8 cellular contexts compared by ENCODE assay signal in the genomic region with DNA sequence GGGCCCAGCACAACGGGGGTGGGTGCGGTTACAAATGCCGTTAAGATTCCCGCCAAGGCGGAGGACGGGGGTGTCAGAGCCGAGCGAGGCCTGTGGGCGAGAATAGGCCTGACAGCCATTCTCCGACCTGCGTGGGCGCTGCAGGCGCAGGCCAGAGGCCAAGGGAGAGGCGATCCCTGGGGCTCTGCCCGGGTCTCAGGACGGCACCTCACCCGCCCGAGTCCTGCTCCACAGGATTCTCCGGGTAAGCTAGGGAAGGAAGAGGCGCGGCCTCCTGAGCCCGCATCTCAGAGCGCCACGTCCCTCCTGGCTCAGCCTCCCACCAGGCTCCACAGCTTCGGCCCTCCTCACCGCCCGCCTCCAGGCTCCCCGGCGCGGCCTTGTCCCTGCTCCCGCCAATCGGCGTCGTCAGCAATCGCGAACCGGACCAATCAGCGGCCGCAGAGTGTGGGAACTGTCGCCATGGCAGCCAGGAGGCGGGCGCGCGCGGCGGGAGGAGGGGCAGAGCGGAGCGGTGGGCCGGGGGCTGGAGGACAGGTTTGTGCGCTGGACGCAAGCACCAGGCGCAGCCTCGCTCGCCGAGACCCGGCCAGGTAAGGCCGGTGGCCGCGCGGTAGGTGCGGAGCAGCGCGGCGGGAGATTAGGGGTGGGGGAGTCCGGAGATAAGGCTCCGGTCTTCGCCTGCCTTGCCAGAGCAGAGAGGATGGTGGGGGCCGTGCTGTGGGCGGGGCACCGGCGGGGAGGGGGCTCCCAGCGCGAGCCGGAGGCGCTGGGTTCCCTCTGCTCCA. TPM values are rescaled to one million over a fixed set of nuclear protein-coding genes. Genes with fewer than 3 reads are reported as not detected.
DNase-seq lines count a peak whose midpoint lies in the region; ATAC-seq and TF ChIP-seq lines count a peak whose summit lies in the region.

TSS of gene NUCB2 (plus strand) at position 504 of the 788 bp plus-strand sequence. CDS start 18,585 bp downstream, outside the sequence.

- no peaks in the 10 kb centered on the region for H3K36me3 Mint-ChIP-seq in activated T-helper 17 cell treated with anti-CD3 and anti-CD28 coated beads, Interleukin-2, amount 50 U/mL, for 72 hours (ENCODE audit: low read depth)
- H3K36me3 Mint-ChIP-seq in naive thymus-derived CD4-positive, alpha-beta T cell: peaks cover 0 to 15% (median 0%) of the 10 kb centered on the region in 5 donors
- no peaks in the 10 kb centered on the region for H3K36me3 Mint-ChIP-seq in stimulated activated naive B cell treated with anti-CD40 and anti-IgM and Interleukin-4, amounts not matched to agents 10 μg/mL and 1 μg/mL and 100 μg/mL, for 72 hours

- CTCF ChIA-PET in RWPE1 (lab: Yijun Ruan, JAX): interaction anchor here (0.6 to 1.6 kb wide), 2 partner anchors 46 to 56 kb away, joined by 3 to 5 read pairs; no protein-coding TSS in a partner anchor
- CTCF ChIA-PET in naive thymus-derived CD4-positive, alpha-beta T cell (lab: Charles Lee): interaction anchor here (1.2 kb wide), 2 partner anchors 46 to 77 kb away, joined by 4 to 5 read pairs; no protein-coding TSS in a partner anchor

- no peaks in the 10 kb centered on the region for H3K36me3 ChIP-seq in fibroblast of lung (ENCODE audit: control insufficient read depth, insufficient read depth, low read length)
- H3K36me3 ChIP-seq in naive thymus-derived CD4-positive, alpha-beta T cell (ENCODE audit: control insufficient read depth in 2 of 3, insufficient read depth in 3 of 3, low read length in 3 of 3): peaks cover 0 to 7% (median 0%) of the 10 kb centered on the region in 3 experiments

- H3K4me3 ChIP-seq in LNCaP clone FGC (ENCODE audit: low read depth, low read length): peak within 1 kb of the TSS; percentile 72
- peak within 1 kb of the TSS; percentile 76 to 94 (median 86) for H3K4me3 ChIP-seq in fibroblast of lung (replicated peaks in 1 of 4; ENCODE audit: control extremely low read depth in 1 of 4, insufficient read depth in 1 of 4, low read depth in 3 of 4, low read length in 4 of 4)
- H3K4me3 ChIP-seq in naive thymus-derived CD4-positive, alpha-beta T cell (ENCODE audit: low read length): peak within 1 kb of the TSS; percentile 78

- intact Hi-C loops in naive thymus-derived CD4-positive, alpha-beta T cell (cut with micrococcal nuclease): loop anchor here (1.0 to 5.0 kb wide), 13 partner anchors 9 to 1121 kb away; partner anchors contain the start of genes GTF2H1 (in 2 of the 2), HPS5 (in 2 of the 2), RPS13 (in 2 of the 2) and C11orf58 (in 1 of the 2)

- H3K27me3 ChIP-seq in fibroblast of lung (ENCODE audit: control insufficient read depth, insufficient read depth, low read length): no peaks in the 10 kb centered on the region
- no peaks in the 10 kb centered on the region for H3K27me3 ChIP-seq in naive thymus-derived CD4-positive, alpha-beta T cell (ENCODE audit: control insufficient read depth in 2 of 2, insufficient read depth in 2 of 2, low read length in 2 of 2)

- H3K4me2 ChIP-seq in fibroblast of lung (ENCODE audit: extremely low read depth, insufficient read depth, low read length): peak within 1 kb of the TSS; percentile 91

- DNase-seq in Daoy (ENCODE audit: low read depth) (peak; percentile 98), GOT3 (lab: John Stamatoyannopoulos, UW) (peak; percentile 57), LNCaP clone FGC (ENCODE audit: low read depth) (peak; percentile 86), RWPE1 (ENCODE audit: low spot score) (peak; percentile 95), fibroblast of lung (ENCODE audit: low read depth in 2 of 2) (peak; percentile 94 to 96)
- peak; percentile 92 to 98 (median 95) for DNase-seq in naive thymus-derived CD4-positive, alpha-beta T cell
- peak; percentile 92 for DNase-seq in stimulated activated naive B cell treated with anti-CD40 and anti-IgM and Interleukin-4, amounts not matched to agents 10 μg/mL and 1 μg/mL and 100 μg/mL, for 72 hours

- H4K20me1 ChIP-seq in fibroblast of lung (ENCODE audit: control insufficient read depth, extremely low read depth, insufficient read depth, low read length): no peaks in the 10 kb centered on the region

- H3K27ac Mint-ChIP-seq in activated T-helper 17 cell treated with anti-CD3 and anti-CD28 coated beads, Interleukin-2, amount 50 U/mL, for 72 hours: peak within 1 kb of the TSS; percentile 21
- H3K27ac Mint-ChIP-seq in naive thymus-derived CD4-positive, alpha-beta T cell: peak within 1 kb of the TSS; percentile 88 to 93 (median 91)
- H3K27ac Mint-ChIP-seq in stimulated activated naive B cell treated with anti-CD40 and anti-IgM and Interleukin-4, amounts not matched to agents 10 μg/mL and 1 μg/mL and 100 μg/mL, for 72 hours: peak within 1 kb of the TSS; percentile 93

- peaks cover 2% of the 10 kb centered on the region for H3K4me1 ChIP-seq in fibroblast of lung (ENCODE audit: control insufficient read depth, extremely low read depth, insufficient read depth, low read length)
- peaks cover 17 to 28% of the 10 kb centered on the region in 2 donors for H3K4me1 ChIP-seq in naive thymus-derived CD4-positive, alpha-beta T cell (ENCODE audit: control insufficient read depth in 2 of 2, insufficient read depth in 2 of 2, low read length in 2 of 2)

- H3K9me3 ChIP-seq in fibroblast of lung (ENCODE audit: control insufficient read depth, insufficient read depth, low read depth, low read length): no peaks in the 10 kb centered on the region
- H3K9me3 ChIP-seq in naive thymus-derived CD4-positive, alpha-beta T cell (ENCODE audit: control insufficient read depth in 2 of 3, low read length in 3 of 3): no peaks in the 10 kb centered on the region

- H2AFZ ChIP-seq in fibroblast of lung (ENCODE audit: low read length): peak within 1 kb of the TSS; percentile 96

- H3K27me3 Mint-ChIP-seq in activated T-helper 17 cell treated with anti-CD3 and anti-CD28 coated beads, Interleukin-2, amount 50 U/mL, for 72 hours: no peaks in the 10 kb centered on the region
- H3K27me3 Mint-ChIP-seq in naive thymus-derived CD4-positive, alpha-beta T cell: no peaks in the 10 kb centered on the region
- H3K27me3 Mint-ChIP-seq in stimulated activated naive B cell treated with anti-CD40 and anti-IgM and Interleukin-4, amounts not matched to agents 10 μg/mL and 1 μg/mL and 100 μg/mL, for 72 hours: peaks cover 0 to 3% of the 10 kb centered on the region in 2 donors

- peak within 1 kb of the TSS; percentile 88 for H3K27ac ChIP-seq in RWPE1
- H3K27ac ChIP-seq in fibroblast of lung (ENCODE audit: insufficient read depth, low read length): peak within 1 kb of the TSS; percentile 93
- H3K27ac ChIP-seq in naive thymus-derived CD4-positive, alpha-beta T cell (ENCODE audit: low read depth, low read length): peak within 1 kb of the TSS; percentile 90

- H3K9me3 Mint-ChIP-seq in activated T-helper 17 cell treated with anti-CD3 and anti-CD28 coated beads, Interleukin-2, amount 50 U/mL, for 72 hours: no peaks in the 10 kb centered on the region
- H3K9me3 Mint-ChIP-seq in naive thymus-derived CD4-positive, alpha-beta T cell: no peaks in the 10 kb centered on the region
- H3K9me3 Mint-ChIP-seq in stimulated activated naive B cell treated with anti-CD40 and anti-IgM and Interleukin-4, amounts not matched to agents 10 μg/mL and 1 μg/mL and 100 μg/mL, for 72 hours: no peaks in the 10 kb centered on the region

- POLR2A ChIA-PET in RWPE1 (lab: Yijun Ruan, JAX; ENCODE audit: low non-redundant PET): no interaction called here
- POLR2A ChIA-PET in naive thymus-derived CD4-positive, alpha-beta T cell (lab: Charles Lee): interaction anchor here (0.7 to 5.0 kb wide), 19 partner anchors 7 to 737 kb away, joined by 3 to 81 read pairs (median 4); partner anchors contain the start of genes NCR3LG1, PIK3C2A and RPS13

- peak; percentile 96 for ATAC-seq in activated T-helper 17 cell treated with anti-CD3 and anti-CD28 coated beads, Interleukin-2, amount 50 U/mL, for 72 hours (replicated peaks)
- ATAC-seq in naive thymus-derived CD4-positive, alpha-beta T cell: peak; percentile 96
- ATAC-seq in stimulated activated naive B cell treated with anti-CD40 and anti-IgM and Interleukin-4, amounts not matched to agents 10 μg/mL and 1 μg/mL and 100 μg/mL, for 72 hours (replicated peaks): peak; percentile 98 to 99

- peaks cover 6% of the 10 kb centered on the region for H3K4me1 Mint-ChIP-seq in activated T-helper 17 cell treated with anti-CD3 and anti-CD28 coated beads, Interleukin-2, amount 50 U/mL, for 72 hours
- H3K4me1 Mint-ChIP-seq in naive thymus-derived CD4-positive, alpha-beta T cell: peaks cover 19 to 48% (median 38%) of the 10 kb centered on the region in 7 donors
- peaks cover 10 to 29% of the 10 kb centered on the region in 2 donors for H3K4me1 Mint-ChIP-seq in stimulated activated naive B cell treated with anti-CD40 and anti-IgM and Interleukin-4, amounts not matched to agents 10 μg/mL and 1 μg/mL and 100 μg/mL, for 72 hours

- TF ChIP-seq CTCF in LNCaP clone FGC (IDR thresholded peaks at IDR 0.05; ENCODE audit: control insufficient read depth, extremely low read depth, insufficient read depth) (no peak), RWPE1 (conservative IDR thresholded peaks at IDR 0.05; ENCODE audit: low read depth) (no peak), fibroblast of lung (conservative IDR thresholded peaks at IDR 0.05 in 1 of 2, IDR thresholded peaks at IDR 0.05 in 1 of 2; ENCODE audit: low read depth in 1 of 2, low read length in 2 of 2) (no peak)

- peak within 1 kb of the TSS; percentile 95 for H3K9ac ChIP-seq in fibroblast of lung (ENCODE audit: insufficient read depth, low read length)

- peak within 1 kb of the TSS; percentile 68 for H3K4me3 Mint-ChIP-seq in activated T-helper 17 cell treated with anti-CD3 and anti-CD28 coated beads, Interleukin-2, amount 50 U/mL, for 72 hours
- peak within 1 kb of the TSS; percentile 83 to 99 (median 93) for H3K4me3 Mint-ChIP-seq in naive thymus-derived CD4-positive, alpha-beta T cell
- peak within 1 kb of the TSS; percentile 97 to 98 for H3K4me3 Mint-ChIP-seq in stimulated activated naive B cell treated with anti-CD40 and anti-IgM and Interleukin-4, amounts not matched to agents 10 μg/mL and 1 μg/mL and 100 μg/mL, for 72 hours

- peaks cover 13% of the 10 kb centered on the region for H3K79me2 ChIP-seq in fibroblast of lung (ENCODE audit: control insufficient read depth, insufficient read depth, low read length)

RNA-seq across cellular contexts. Expression of gene NUCB2, which starts in this region (rescaled TPM):
- 44.5 and 62.1 TPM in 2 replicates for total RNA-seq in Daoy (2014; rRNA removed; shearing (Covaris generic))
- total RNA-seq in activated T-helper 17 cell treated with anti-CD3 and anti-CD28 coated beads, Interleukin-2, amount 50 U/mL, for 72 hours: 10 to 100 TPM; 28.3 to 39.0 TPM
- total RNA-seq in fibroblast of lung: 158 and 176 TPM in 2 replicates
- 164 and 177 TPM in 2 replicates for polyA plus RNA-seq in fibroblast of lung
- polyA plus RNA-seq in fibroblast of lung (2012): 151 and 163 TPM in 2 replicates
- polyA minus RNA-seq in fibroblast of lung (ENCODE audit: low replicate concordance): 11.4 and 11.5 TPM in 2 replicates
- 100 to 1,000 TPM in 4 of 5 experiments, 10 to 100 TPM in 1; 72.0 to 171 (median 145) TPM for total RNA-seq in naive thymus-derived CD4-positive, alpha-beta T cell
- polyA plus RNA-seq in naive thymus-derived CD4-positive, alpha-beta T cell: 100 to 1,000 TPM; 280 to 359 TPM

Comparison
In these comparisons a context has a peak if more than half of its experiments do, and no peak if none do; other contexts are left out.
1. Peak in every context shown above with its lines: DNase-seq, ATAC-seq, H3K4me3 ChIP-seq and H3K27ac ChIP-seq.
2. H3K27ac Mint-ChIP-seq: peak in every context shown above with its lines; median percentile 93 in stimulated activated naive B cell treated with anti-CD40 and anti-IgM and Interleukin-4, amounts not matched to agents 10 μg/mL and 1 μg/mL and 100 μg/mL, for 72 hours; 91 in naive thymus-derived CD4-positive, alpha-beta T cell; 21 in activated T-helper 17 cell treated with anti-CD3 and anti-CD28 coated beads, Interleukin-2, amount 50 U/mL, for 72 hours.